Comparison of ENCODE assay signal across 8 cellular contexts in the genomic region with DNA sequence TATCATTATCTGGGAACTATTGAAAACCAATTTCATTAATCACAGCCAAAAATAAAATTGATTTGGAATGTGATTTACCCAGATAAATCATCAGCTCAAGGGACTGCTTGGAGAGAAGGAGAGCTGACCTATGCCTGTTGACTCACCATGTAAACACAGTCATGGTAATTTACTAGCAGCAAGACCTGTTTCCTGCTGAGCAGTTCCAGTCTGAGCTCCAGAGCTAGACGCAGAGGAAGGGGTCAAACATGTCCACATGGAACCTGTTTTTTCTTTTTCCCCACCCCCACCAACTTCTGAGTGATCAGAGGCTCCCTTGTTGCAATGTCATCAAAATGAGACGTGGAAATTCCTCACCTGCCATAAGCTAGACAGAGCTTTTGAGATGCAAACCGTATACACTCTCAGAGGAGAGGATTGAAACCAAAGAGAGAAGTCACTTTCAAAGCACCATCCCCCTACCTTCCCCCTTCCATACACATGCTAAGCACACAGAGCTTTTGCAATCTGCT. TPM values are rescaled to one million over a fixed set of nuclear protein-coding genes. Genes with fewer than 3 reads are reported as not detected.
DNase-seq lines count a peak whose midpoint lies in the region; ATAC-seq and TF ChIP-seq lines count a peak whose summit lies in the region.

No MANE protein-coding gene starts in this region.

- peak; percentile 85 for ATAC-seq in activated CD4-positive, alpha-beta T cell treated with anti-CD3 and anti-CD28 coated beads for 36 hours
- peak; percentile 98 for ATAC-seq in mucosa of descending colon

- peaks cover 2% of the 10 kb centered on the region for H3K9me3 Mint-ChIP-seq in activated CD4-positive, alpha-beta T cell treated with anti-CD3 and anti-CD28 coated beads for 36 hours (ENCODE audit: low read depth)

- H3K27ac Mint-ChIP-seq in activated CD4-positive, alpha-beta T cell treated with anti-CD3 and anti-CD28 coated beads for 36 hours: peak overlapping the region; percentile 75

- no peak for TF ChIP-seq POLR2A in breast epithelium (IDR thresholded peaks at IDR 0.05)

- CTCF ChIA-PET in activated CD4-positive, alpha-beta T cell treated with anti-CD3 and anti-CD28 coated beads for 36 hours (lab: Charles Lee): interaction anchor here (0.8 to 1.4 kb wide), 6 partner anchors 14 to 204 kb away, joined by 3 to 4 read pairs (median 4); no protein-coding TSS in a partner anchor

- H3K27ac ChIP-seq in breast epithelium: peak overlapping the region; percentile 28 to 60

- H3K9me3 ChIP-seq in breast epithelium (no peaks in the 10 kb centered on the region), mucosa of descending colon (no peaks in the 10 kb centered on the region)

- H3K36me3 ChIP-seq in breast epithelium (no peaks in the 10 kb centered on the region), mucosa of descending colon (ENCODE audit: low read depth) (no peaks in the 10 kb centered on the region)

- H3K27me3 Mint-ChIP-seq in activated CD4-positive, alpha-beta T cell treated with anti-CD3 and anti-CD28 coated beads for 36 hours: peaks cover 2% of the 10 kb centered on the region

- TF ChIP-seq CTCF in breast epithelium (IDR thresholded peaks at IDR 0.05): no peak
- TF ChIP-seq CTCF in mucosa of descending colon (IDR thresholded peaks at IDR 0.05): no peak

- H3K4me1 ChIP-seq in breast epithelium (no peaks in the 10 kb centered on the region), mucosa of descending colon (ENCODE audit: low read depth) (peaks cover 31% of the 10 kb centered on the region)

- H3K36me3 Mint-ChIP-seq in activated CD4-positive, alpha-beta T cell treated with anti-CD3 and anti-CD28 coated beads for 36 hours (ENCODE audit: low read depth): no peaks in the 10 kb centered on the region

- peaks cover 32% of the 10 kb centered on the region for H3K4me1 Mint-ChIP-seq in activated CD4-positive, alpha-beta T cell treated with anti-CD3 and anti-CD28 coated beads for 36 hours

- H3K4me3 Mint-ChIP-seq in activated CD4-positive, alpha-beta T cell treated with anti-CD3 and anti-CD28 coated beads for 36 hours: no peak overlapping the region

- H3K4me3 ChIP-seq in breast epithelium: no peak overlapping the region
- H3K4me3 ChIP-seq in mucosa of descending colon: no peak overlapping the region

- intact Hi-C loops in activated CD4-positive, alpha-beta T cell treated with anti-CD3 and anti-CD28 coated beads for 36 hours (cut with DNase I, micrococcal nuclease): loop anchor here in 1 of 2 experiments (5.0 to 10.0 kb wide), 2 partner anchors 36 to 201 kb away; no protein-coding TSS in a partner anchor
- intact Hi-C loops in breast epithelium (cut with DNase I; ENCODE audit: low total_unique reads): no loop called here
- intact Hi-C loops in mucosa of descending colon (cut with DNase I, micrococcal nuclease): no loop called here

- DNase-seq in activated CD4-positive, alpha-beta T cell treated with anti-CD3 and anti-CD28 coated beads for 36 hours: peak; percentile 23
- no peak for DNase-seq in activated CD4-positive, alpha-beta T cell treated with anti-CD3 and anti-CD28 coated beads, Interleukin-2, amount 50 U/mL, for 1 hour
- DNase-seq in NCI-H510A (lab: John Stamatoyannopoulos, UW) (peak; percentile 58), breast epithelium (ENCODE audit: low spot score in 2 of 2) (peak in 1 of 2 donors; percentile 49), mucosa of descending colon (peak in 1 of 3 donors; percentile 64), NCI-H1105 (lab: John Stamatoyannopoulos, UW) (no peak), NCI-H1105 treated with DMSO at 0.1 percent for 48 hours (lab: John Stamatoyannopoulos, UW) (no peak), GM19238 (ENCODE audit: insufficient read length, low spot score) (no peak)

- POLR2A ChIA-PET in activated CD4-positive, alpha-beta T cell treated with anti-CD3 and anti-CD28 coated beads for 36 hours (lab: Charles Lee): interaction anchor here (1.0 kb wide), 1 partner anchor 27 kb away, joined by 5 read pairs; no protein-coding TSS in a partner anchor

- H3K27me3 ChIP-seq in breast epithelium: no peaks in the 10 kb centered on the region

RNA-seq across cellular contexts. Expression of a gene that starts 56.0 kb away (rescaled TPM):
- total RNA-seq in activated CD4-positive, alpha-beta T cell treated with anti-CD3 and anti-CD28 coated beads for 36 hours: 10 to 100 TPM; 11.6 to 11.8 TPM
- 10 to 100 TPM; 10.6 to 30.8 (median 24.3) TPM for total RNA-seq in breast epithelium
- 100 to 1,000 TPM in 1 of 3 donors, 10 to 100 TPM in 2; 74.4 to 185 (median 84.4) TPM for total RNA-seq in mucosa of descending colon

Comparison
In these comparisons a context has a peak if more than half of its experiments do, and no peak if none do; other contexts are left out.
1. DNase-seq: peak in activated CD4-positive, alpha-beta T cell treated with anti-CD3 and anti-CD28 coated beads for 36 hours (single experiment) and NCI-H510A (single experiment); none in activated CD4-positive, alpha-beta T cell treated with anti-CD3 and anti-CD28 coated beads, Interleukin-2, amount 50 U/mL, for 1 hour (single experiment), NCI-H1105 (single experiment), NCI-H1105 treated with DMSO at 0.1 percent for 48 hours (single experiment) and GM19238 (single experiment).